ENCODE assay signal across 1 cellular context in the genomic region with DNA sequence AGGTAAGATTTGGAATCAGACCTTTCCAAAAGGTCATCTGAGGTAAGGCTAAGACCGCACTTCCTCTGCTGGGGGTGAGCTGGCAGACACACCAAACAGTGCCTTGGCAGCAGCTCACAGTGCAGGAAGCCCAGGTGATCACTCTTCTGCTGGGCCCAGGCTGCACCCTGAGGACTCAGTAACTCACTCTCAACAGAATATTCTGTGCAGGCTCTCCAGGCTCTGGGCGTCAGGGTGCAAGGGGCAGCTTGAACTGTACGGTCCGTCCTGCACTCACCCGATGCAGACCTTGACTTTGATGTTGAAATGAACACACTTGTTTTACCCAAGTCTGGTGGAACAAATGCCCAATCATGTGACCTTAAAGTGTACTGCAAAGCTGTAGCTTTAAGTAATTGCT.
A peak's percentile ranks its signal among the peaks of the same experiment; 100 is the strongest.
TF ChIP-seq lines count a peak whose summit lies in the region.

No MANE protein-coding gene starts in this region.

TF ChIP-seq in HepG2, 621 proteins besides CTCF, POLR2A, EP300 and RAD21 (continued from another document and continues in another):
- TF ChIP-seq, protein P1, sequence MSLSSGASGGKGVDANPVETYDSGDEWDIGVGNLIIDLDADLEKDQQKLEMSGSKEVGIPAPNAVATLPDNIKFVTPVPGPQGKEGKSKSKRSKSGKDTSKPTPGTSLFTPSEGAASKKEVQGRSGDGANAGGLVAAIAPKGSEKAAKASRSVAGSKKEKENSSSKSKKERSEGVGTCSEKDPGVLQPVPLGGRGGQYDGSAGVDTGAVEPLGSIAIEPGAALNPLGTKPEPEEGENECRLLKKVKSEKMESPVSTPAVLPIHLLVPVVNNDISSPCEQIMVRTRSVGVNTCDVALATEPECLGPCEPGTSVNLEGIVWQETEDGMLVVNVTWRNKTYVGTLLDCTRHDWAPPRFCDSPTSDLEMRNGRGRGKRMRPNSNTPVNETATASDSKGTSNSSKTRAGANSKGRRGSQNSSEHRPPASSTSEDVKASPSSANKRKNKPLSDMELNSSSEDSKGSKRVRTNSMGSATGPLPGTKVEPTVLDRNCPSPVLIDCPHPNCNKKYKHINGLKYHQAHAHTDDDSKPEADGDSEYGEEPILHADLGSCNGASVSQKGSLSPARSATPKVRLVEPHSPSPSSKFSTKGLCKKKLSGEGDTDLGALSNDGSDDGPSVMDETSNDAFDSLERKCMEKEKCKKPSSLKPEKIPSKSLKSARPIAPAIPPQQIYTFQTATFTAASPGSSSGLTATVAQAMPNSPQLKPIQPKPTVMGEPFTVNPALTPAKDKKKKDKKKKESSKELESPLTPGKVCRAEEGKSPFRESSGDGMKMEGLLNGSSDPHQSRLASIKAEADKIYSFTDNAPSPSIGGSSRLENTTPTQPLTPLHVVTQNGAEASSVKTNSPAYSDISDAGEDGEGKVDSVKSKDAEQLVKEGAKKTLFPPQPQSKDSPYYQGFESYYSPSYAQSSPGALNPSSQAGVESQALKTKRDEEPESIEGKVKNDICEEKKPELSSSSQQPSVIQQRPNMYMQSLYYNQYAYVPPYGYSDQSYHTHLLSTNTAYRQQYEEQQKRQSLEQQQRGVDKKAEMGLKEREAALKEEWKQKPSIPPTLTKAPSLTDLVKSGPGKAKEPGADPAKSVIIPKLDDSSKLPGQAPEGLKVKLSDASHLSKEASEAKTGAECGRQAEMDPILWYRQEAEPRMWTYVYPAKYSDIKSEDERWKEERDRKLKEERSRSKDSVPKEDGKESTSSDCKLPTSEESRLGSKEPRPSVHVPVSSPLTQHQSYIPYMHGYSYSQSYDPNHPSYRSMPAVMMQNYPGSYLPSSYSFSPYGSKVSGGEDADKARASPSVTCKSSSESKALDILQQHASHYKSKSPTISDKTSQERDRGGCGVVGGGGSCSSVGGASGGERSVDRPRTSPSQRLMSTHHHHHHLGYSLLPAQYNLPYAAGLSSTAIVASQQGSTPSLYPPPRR (CRISPR knock-in tag; IDR thresholded peaks at IDR 0.05; ENCODE audit: borderline replicate concordance), result peak; percentile 31; the same call in 1 of the 2 replicates
- peak; percentile 98 for TF ChIP-seq SKI (IDR thresholded peaks at IDR 0.05; ENCODE audit: partially characterized antibody)
- peak; percentile 38; the same call in 1 of the 2 replicates for TF ChIP-seq TBX2 (CRISPR knock-in tag; IDR thresholded peaks at IDR 0.05; ENCODE audit: borderline replicate concordance)
- TF ChIP-seq, protein P2, sequence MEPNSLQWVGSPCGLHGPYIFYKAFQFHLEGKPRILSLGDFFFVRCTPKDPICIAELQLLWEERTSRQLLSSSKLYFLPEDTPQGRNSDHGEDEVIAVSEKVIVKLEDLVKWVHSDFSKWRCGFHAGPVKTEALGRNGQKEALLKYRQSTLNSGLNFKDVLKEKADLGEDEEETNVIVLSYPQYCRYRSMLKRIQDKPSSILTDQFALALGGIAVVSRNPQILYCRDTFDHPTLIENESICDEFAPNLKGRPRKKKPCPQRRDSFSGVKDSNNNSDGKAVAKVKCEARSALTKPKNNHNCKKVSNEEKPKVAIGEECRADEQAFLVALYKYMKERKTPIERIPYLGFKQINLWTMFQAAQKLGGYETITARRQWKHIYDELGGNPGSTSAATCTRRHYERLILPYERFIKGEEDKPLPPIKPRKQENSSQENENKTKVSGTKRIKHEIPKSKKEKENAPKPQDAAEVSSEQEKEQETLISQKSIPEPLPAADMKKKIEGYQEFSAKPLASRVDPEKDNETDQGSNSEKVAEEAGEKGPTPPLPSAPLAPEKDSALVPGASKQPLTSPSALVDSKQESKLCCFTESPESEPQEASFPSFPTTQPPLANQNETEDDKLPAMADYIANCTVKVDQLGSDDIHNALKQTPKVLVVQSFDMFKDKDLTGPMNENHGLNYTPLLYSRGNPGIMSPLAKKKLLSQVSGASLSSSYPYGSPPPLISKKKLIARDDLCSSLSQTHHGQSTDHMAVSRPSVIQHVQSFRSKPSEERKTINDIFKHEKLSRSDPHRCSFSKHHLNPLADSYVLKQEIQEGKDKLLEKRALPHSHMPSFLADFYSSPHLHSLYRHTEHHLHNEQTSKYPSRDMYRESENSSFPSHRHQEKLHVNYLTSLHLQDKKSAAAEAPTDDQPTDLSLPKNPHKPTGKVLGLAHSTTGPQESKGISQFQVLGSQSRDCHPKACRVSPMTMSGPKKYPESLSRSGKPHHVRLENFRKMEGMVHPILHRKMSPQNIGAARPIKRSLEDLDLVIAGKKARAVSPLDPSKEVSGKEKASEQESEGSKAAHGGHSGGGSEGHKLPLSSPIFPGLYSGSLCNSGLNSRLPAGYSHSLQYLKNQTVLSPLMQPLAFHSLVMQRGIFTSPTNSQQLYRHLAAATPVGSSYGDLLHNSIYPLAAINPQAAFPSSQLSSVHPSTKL (CRISPR knock-in tag; IDR thresholded peaks at IDR 0.05), result peak; percentile 91
- 0 out of 2 replicates have a peak, but pooled peaks have one; percentile 62 for TF ChIP-seq ZHX1 (CRISPR knock-in tag; IDR thresholded peaks at IDR 0.05; ENCODE audit: low read depth)
- no peak for TF ChIP-seq GTF2F1 (IDR thresholded peaks at IDR 0.05; ENCODE audit: low read length)
- TF ChIP-seq ZNF580 (CRISPR knock-in tag; IDR thresholded peaks at IDR 0.05; ENCODE audit: borderline replicate concordance, low read depth), result 0 out of 2 replicates have a peak, but pooled peaks have one; percentile 53
- TF ChIP-seq, protein P3, sequence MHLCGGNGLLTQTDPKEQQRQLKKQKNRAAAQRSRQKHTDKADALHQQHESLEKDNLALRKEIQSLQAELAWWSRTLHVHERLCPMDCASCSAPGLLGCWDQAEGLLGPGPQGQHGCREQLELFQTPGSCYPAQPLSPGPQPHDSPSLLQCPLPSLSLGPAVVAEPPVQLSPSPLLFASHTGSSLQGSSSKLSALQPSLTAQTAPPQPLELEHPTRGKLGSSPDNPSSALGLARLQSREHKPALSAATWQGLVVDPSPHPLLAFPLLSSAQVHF (CRISPR knock-in tag; IDR thresholded peaks at IDR 0.05), result no peak
- TF ChIP-seq LCORL (IDR thresholded peaks at IDR 0.05), result no peak
- TF ChIP-seq LCORL (CRISPR knock-in tag; IDR thresholded peaks at IDR 0.05), result peak; percentile 63
- TF ChIP-seq ETV5 (CRISPR knock-in tag; IDR thresholded peaks at IDR 0.05; ENCODE audit: borderline replicate concordance), result 0 out of 2 replicates have a peak, but pooled peaks have one; percentile 26
- TF ChIP-seq HDAC1 (CRISPR knock-in tag; IDR thresholded peaks at IDR 0.05), result peak; percentile 54; the same call in 1 of the 2 replicates
- peak; percentile 43; the same call in 1 of the 2 replicates for TF ChIP-seq GATAD1 (CRISPR knock-in tag; IDR thresholded peaks at IDR 0.05)
- TF ChIP-seq HMG20A (CRISPR knock-in tag; IDR thresholded peaks at IDR 0.05; ENCODE audit: borderline replicate concordance), result peak; percentile 24; the same call in 1 of the 2 replicates
- TF ChIP-seq PCBP2 (optimal IDR thresholded peaks at IDR 0.05; ENCODE audit: low read depth, low read length, poor library complexity, severe bottlenecking), result no peak
- no peak for TF ChIP-seq ZFP62 (CRISPR knock-in tag; IDR thresholded peaks at IDR 0.05)
- TF ChIP-seq, protein P4, sequence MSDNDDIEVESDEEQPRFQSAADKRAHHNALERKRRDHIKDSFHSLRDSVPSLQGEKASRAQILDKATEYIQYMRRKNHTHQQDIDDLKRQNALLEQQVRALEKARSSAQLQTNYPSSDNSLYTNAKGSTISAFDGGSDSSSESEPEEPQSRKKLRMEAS (IDR thresholded peaks at IDR 0.05), result peak; percentile 28; the same call in 1 of the 2 replicates
- TF ChIP-seq TBL1XR1 (IDR thresholded peaks at IDR 0.05; ENCODE audit: borderline replicate concordance, low read length, partially characterized antibody), result peak; percentile 97
- TF ChIP-seq ZFP37 (CRISPR knock-in tag; IDR thresholded peaks at IDR 0.05; ENCODE audit: borderline replicate concordance), result no peak
- TF ChIP-seq PAXIP1 (CRISPR knock-in tag; conservative IDR thresholded peaks at IDR 0.05), result peak; percentile 63
- TF ChIP-seq ZNF564 (CRISPR knock-in tag; IDR thresholded peaks at IDR 0.05), result peak; percentile 73; the same call in 1 of the 2 replicates
- TF ChIP-seq ZNF484 (CRISPR knock-in tag; IDR thresholded peaks at IDR 0.05; ENCODE audit: borderline replicate concordance, low read depth), result no peak
- peak; percentile 79 for TF ChIP-seq SALL1 (CRISPR knock-in tag; IDR thresholded peaks at IDR 0.05)
- no peak for TF ChIP-seq GABPA (IDR thresholded peaks at IDR 0.05; ENCODE audit: low read depth, low read length)
- TF ChIP-seq GABPA (CRISPR knock-in tag; IDR thresholded peaks at IDR 0.05; ENCODE audit: low read depth), result peak; percentile 52
- peak; percentile 59; the same call in 1 of the 2 replicates for TF ChIP-seq ZMYM4 (CRISPR knock-in tag; IDR thresholded peaks at IDR 0.05)
- TF ChIP-seq ZNF501 (CRISPR knock-in tag; IDR thresholded peaks at IDR 0.05), result 0 out of 2 replicates have a peak, but pooled peaks have one; percentile 16
- no peak for TF ChIP-seq SRF (IDR thresholded peaks at IDR 0.05; ENCODE audit: low read depth, low read length)
- TF ChIP-seq SKIL (CRISPR knock-in tag; IDR thresholded peaks at IDR 0.05; ENCODE audit: borderline replicate concordance), result peak; percentile 82; the same call in 1 of the 2 replicates
- 0 out of 2 replicates have a peak, but pooled peaks have one; percentile 68 for TF ChIP-seq MIER2 (CRISPR knock-in tag; IDR thresholded peaks at IDR 0.05)
- peak; percentile 75 for TF ChIP-seq BCL6 (CRISPR knock-in tag; IDR thresholded peaks at IDR 0.05)
- TF ChIP-seq CEBPB (IDR thresholded peaks at IDR 0.05; ENCODE audit: borderline replicate concordance, low read depth, low read length), result peak; percentile 43; the same call in 1 of the 2 replicates
- peak; percentile 93; the same call in 1 of the 2 replicates for TF ChIP-seq THRA (CRISPR knock-in tag; IDR thresholded peaks at IDR 0.05; ENCODE audit: borderline replicate concordance)
- TF ChIP-seq ZNF430 (CRISPR knock-in tag; IDR thresholded peaks at IDR 0.05), result 0 out of 2 replicates have a peak, but pooled peaks have one; percentile 30
- no peak for TF ChIP-seq SMARCE1 (IDR thresholded peaks at IDR 0.05; ENCODE audit: borderline replicate concordance)
- peak; percentile 41; the same call in 1 of the 2 replicates for TF ChIP-seq MIXL1 (CRISPR knock-in tag; IDR thresholded peaks at IDR 0.05)
